8 cellular contexts compared by ENCODE assay signal in genomic region chr21:15483138-15483780, GRCh38.
DNase-seq lines count a peak whose midpoint lies in the region; ATAC-seq and TF ChIP-seq lines count a peak whose summit lies in the region.

No MANE protein-coding gene starts in this region.

- H4K20me1 ChIP-seq in fibroblast of lung (ENCODE audit: control insufficient read depth, extremely low read depth, insufficient read depth, low read length) = no peaks in the 10 kb centered on the region

- peak; percentile 36 for DNase-seq in DMS79 treated with DMSO at 0.1 percent for 48 hours (lab: John Stamatoyannopoulos, UW)
- peak; percentile 46 for DNase-seq in HuH-7 (ENCODE audit: low spot score)
- DNase-seq in OCI-M1 (lab: John Stamatoyannopoulos, UW) = peak; percentile 90
- DNase-seq in activated T-cell treated with anti-CD3 and anti-CD28 coated beads, Interleukin-2, amount 50 U/mL, for 24 hours = peak; percentile 84
- peak; percentile 83 to 89 for DNase-seq in fibroblast of lung (ENCODE audit: low read depth in 2 of 2)
- DNase-seq in nephron progenitor cell = peak; percentile 91
- peak; percentile 82 for DNase-seq in stimulated activated naive CD8-positive, alpha-beta T cell treated with anti-CD3 and anti-CD28 coated beads, Interleukin-15, Interleukin-2, amounts not matched to agents 100 U/mL and 50 U/mL, for 24 hours

- H3K36me3 Mint-ChIP-seq in activated T-cell treated with anti-CD3 and anti-CD28 coated beads, Interleukin-2, amount 50 U/mL, for 24 hours (ENCODE audit: low read depth) = no peaks in the 10 kb centered on the region
- no peaks in the 10 kb centered on the region for H3K36me3 Mint-ChIP-seq in nephron progenitor cell (ENCODE audit: low read depth)

- H3K27me3 ChIP-seq in fibroblast of lung (ENCODE audit: control insufficient read depth, insufficient read depth, low read length) = no peaks in the 10 kb centered on the region

- peak overlapping the region; percentile 29 for H2AFZ ChIP-seq in fibroblast of lung (ENCODE audit: low read length)

- H3K4me2 ChIP-seq in fibroblast of lung (ENCODE audit: extremely low read depth, insufficient read depth, low read length) = no peak overlapping the region

- no peak overlapping the region for H3K4me3 ChIP-seq in fibroblast of lung (replicated peaks in 1 of 4; ENCODE audit: control extremely low read depth in 1 of 4, insufficient read depth in 1 of 4, low read depth in 3 of 4, low read length in 4 of 4)

- no peaks in the 10 kb centered on the region for H3K4me1 ChIP-seq in fibroblast of lung (ENCODE audit: control insufficient read depth, extremely low read depth, insufficient read depth, low read length)

- no peak overlapping the region for H3K27ac ChIP-seq in fibroblast of lung (ENCODE audit: insufficient read depth, low read length)

- H3K79me2 ChIP-seq in fibroblast of lung (ENCODE audit: control insufficient read depth, insufficient read depth, low read length) = no peaks in the 10 kb centered on the region

- peaks cover 7% of the 10 kb centered on the region for H3K9me3 Mint-ChIP-seq in activated T-cell treated with anti-CD3 and anti-CD28 coated beads, Interleukin-2, amount 50 U/mL, for 24 hours
- no peaks in the 10 kb centered on the region for H3K9me3 Mint-ChIP-seq in nephron progenitor cell

- TF ChIP-seq CTCF in fibroblast of lung (conservative IDR thresholded peaks at IDR 0.05 in 1 of 2, IDR thresholded peaks at IDR 0.05 in 1 of 2; ENCODE audit: low read depth in 1 of 2, low read length in 2 of 2) (peak; percentile 89 to 96), nephron progenitor cell (IDR thresholded peaks at IDR 0.05) (peak; percentile 92)

- no peaks in the 10 kb centered on the region for H3K9me3 ChIP-seq in fibroblast of lung (ENCODE audit: control insufficient read depth, insufficient read depth, low read depth, low read length)

- peaks cover 26% of the 10 kb centered on the region for H3K4me1 Mint-ChIP-seq in activated T-cell treated with anti-CD3 and anti-CD28 coated beads, Interleukin-2, amount 50 U/mL, for 24 hours (ENCODE audit: low read depth)
- peaks cover 65% of the 10 kb centered on the region for H3K4me1 Mint-ChIP-seq in nephron progenitor cell

- no peaks in the 10 kb centered on the region for H3K27me3 Mint-ChIP-seq in activated T-cell treated with anti-CD3 and anti-CD28 coated beads, Interleukin-2, amount 50 U/mL, for 24 hours
- H3K27me3 Mint-ChIP-seq in nephron progenitor cell (ENCODE audit: low read depth, poor library complexity) = no peaks in the 10 kb centered on the region

- ATAC-seq in GM21576 (IDR thresholded peaks at IDR 0.05; ENCODE audit: unreplicated experiment) = peak; percentile 96
- ATAC-seq in stimulated activated naive CD8-positive, alpha-beta T cell treated with anti-CD3 and anti-CD28 coated beads, Interleukin-15, Interleukin-2, amounts not matched to agents 100 U/mL and 50 U/mL, for 24 hours = peak; percentile 94

- H3K36me3 ChIP-seq in fibroblast of lung (ENCODE audit: control insufficient read depth, insufficient read depth, low read length) = no peaks in the 10 kb centered on the region

- H3K9ac ChIP-seq in fibroblast of lung (ENCODE audit: insufficient read depth, low read length) = no peak overlapping the region

- no peak overlapping the region for H3K4me3 Mint-ChIP-seq in activated T-cell treated with anti-CD3 and anti-CD28 coated beads, Interleukin-2, amount 50 U/mL, for 24 hours
- H3K4me3 Mint-ChIP-seq in nephron progenitor cell = no peak overlapping the region

- H3K27ac Mint-ChIP-seq in activated T-cell treated with anti-CD3 and anti-CD28 coated beads, Interleukin-2, amount 50 U/mL, for 24 hours = no peak overlapping the region
- no peak overlapping the region for H3K27ac Mint-ChIP-seq in nephron progenitor cell

Comparison
In these comparisons a context has a peak if more than half of its experiments do, and no peak if none do; other contexts are left out.
1. DNase-seq: peak in every context shown above with its lines; median percentile 91 in nephron progenitor cell; 90 in OCI-M1; 86 in fibroblast of lung; 84 in activated T-cell treated with anti-CD3 and anti-CD28 coated beads, Interleukin-2, amount 50 U/mL, for 24 hours; 82 in stimulated activated naive CD8-positive, alpha-beta T cell treated with anti-CD3 and anti-CD28 coated beads, Interleukin-15, Interleukin-2, amounts not matched to agents 100 U/mL and 50 U/mL, for 24 hours; 46 in HuH-7; 36 in DMS79 treated with DMSO at 0.1 percent for 48 hours.